20 cellular contexts compared by ENCODE assay signal in genomic region chr4:1651609-1652008, GRCh38. TPM values are rescaled to one million over a fixed set of nuclear protein-coding genes. Genes with fewer than 3 reads are reported as not detected.
A peak's percentile ranks its signal among the peaks of the same experiment; 100 is the strongest.
DNase-seq lines count a peak whose midpoint lies in the region; ATAC-seq, FAIRE-seq and TF ChIP-seq lines count a peak whose summit lies in the region.
"Had no signal": no experiment of that assay in that cellular context is flagged by ENCODE, and none has a peak within 500 bp of the region (broad histone marks: within the 10 kb centered on the region; RNA-seq: fewer than 3 reads in every experiment).

No MANE protein-coding gene starts in this region.

- no peak for TF ChIP-seq POLR2A in K562 (conservative IDR thresholded peaks at IDR 0.05)

- peaks cover 0 to 38% of the 10 kb centered on the region in 2 experiments; a peak in 4 of 5 replicates for H3K27me3 ChIP-seq in K562 (ENCODE audit: control insufficient read depth in 2 of 2, insufficient read depth in 2 of 2, low read length in 2 of 2)
- H3K27me3 ChIP-seq: BLaER1 treated with 17β-estradiol and CSF1 and Interleukin-3, amounts not matched to agents 10 nM and 100 nM had no signal

- DNase-seq in activated CD8-positive, alpha-beta memory T cell treated with anti-CD3 and anti-CD28 coated beads, Interleukin-2, amount 10 ng/mL, durations not matched to agents 7 days and 5 days: no peak
- no peak for DNase-seq in activated CD8-positive, alpha-beta memory T cell treated with anti-CD3 and anti-CD28 coated beads for 24 hours
- DNase-seq in K562 (ENCODE audit: extremely low read depth in 1 of 4, low spot score in 3 of 4): no peak
- peak; percentile 83 for DNase-seq in osteocyte (ENCODE audit: extremely low spot score, unreplicated experiment)
- no peak for DNase-seq in left cardiac atrium
- DNase-seq: CD4-positive, CD25-positive, alpha-beta regulatory T cell; CD8-positive, alpha-beta memory T cell; COR-L47; DMS 273 treated with DMSO at 0.1 percent for 48 hours; DMS79; GDM1; H7; HFFc6 had no signal

- H3K4me3 Mint-ChIP-seq in activated CD8-positive, alpha-beta memory T cell treated with anti-CD3 and anti-CD28 coated beads, Interleukin-2, amount 10 ng/mL, durations not matched to agents 7 days and 5 days: no peak overlapping the region
- H3K4me3 Mint-ChIP-seq in osteocyte (ENCODE audit: unreplicated experiment): no peak overlapping the region
- H3K4me3 Mint-ChIP-seq: B cell; CD4-positive, CD25-positive, alpha-beta regulatory T cell; CD8-positive, alpha-beta memory T cell; GM23338; HFFc6; IgD-negative memory B cell had no signal

- no peak overlapping the region for H3K9ac ChIP-seq in K562 (ENCODE audit: insufficient read depth in 1 of 2, low read depth in 2 of 2, low read length in 2 of 2)
- H3K9ac ChIP-seq: BLaER1 treated with 17β-estradiol and CSF1 and Interleukin-3, amounts not matched to agents 10 nM and 100 nM had no signal

- peaks cover 2% of the 10 kb centered on the region for H3K4me1 Mint-ChIP-seq in activated CD8-positive, alpha-beta memory T cell treated with anti-CD3 and anti-CD28 coated beads, Interleukin-2, amount 10 ng/mL, durations not matched to agents 7 days and 5 days
- no peaks in the 10 kb centered on the region for H3K4me1 Mint-ChIP-seq in osteocyte (ENCODE audit: unreplicated experiment)
- H3K4me1 Mint-ChIP-seq: B cell, GM23338, IgD-negative memory B cell had no signal

- H3K27me3 Mint-ChIP-seq in activated CD8-positive, alpha-beta memory T cell treated with anti-CD3 and anti-CD28 coated beads, Interleukin-2, amount 10 ng/mL, durations not matched to agents 7 days and 5 days: no peaks in the 10 kb centered on the region
- H3K27me3 Mint-ChIP-seq in osteocyte (ENCODE audit: unreplicated experiment): no peaks in the 10 kb centered on the region
- H3K27me3 Mint-ChIP-seq: B cell; CD4-positive, CD25-positive, alpha-beta regulatory T cell; CD8-positive, alpha-beta memory T cell; IgD-negative memory B cell had no signal

- no TSS peak for BruUV-seq in K562 (replicated peaks; lab: Mats Ljungman, UMichigan)

- POLR2A ChIA-PET in K562 (lab: Yijun Ruan, JAX): no interaction called here

- no peak overlapping the region for H3K27ac ChIP-seq in K562 (ENCODE audit: extremely low read depth, low read depth, low read length)
- H3K27ac ChIP-seq: BLaER1 treated with 17β-estradiol and CSF1 and Interleukin-3, amounts not matched to agents 10 nM and 100 nM had no signal

- TF ChIP-seq CTCF in K562 (IDR thresholded peaks at IDR 0.05 in 2 of 3, conservative IDR thresholded peaks at IDR 0.05 in 1 of 3; ENCODE audit: insufficient read depth in 2 of 3, low read depth in 1 of 3, low read length in 3 of 3): no peak
- no peak for TF ChIP-seq CTCF in osteocyte (IDR thresholded peaks at IDR 0.05)

- 48% methylated on average over 10 of the region's 13 CpGs for WGBS in K562 (ENCODE audit: insufficient coverage, low coverage, missing lambda C conversion rate)

- no peak for FAIRE-seq in K562 (lab: Jason Lieb, UNC)
- FAIRE-seq: GM18507 had no signal

- no peak for TF ChIP-seq RAD21 in K562 (CRISPR knock-in tag; conservative IDR thresholded peaks at IDR 0.05 in 1 of 2, IDR thresholded peaks at IDR 0.05 in 1 of 2)

- no peak overlapping the region for H3K4me3 ChIP-seq in K562
- H3K4me3 ChIP-seq: BLaER1 treated with 17β-estradiol and CSF1 and Interleukin-3, amounts not matched to agents 10 nM and 100 nM; GM23338 had no signal

- H3K36me3 ChIP-seq in K562 (ENCODE audit: control insufficient read depth, insufficient read depth, low read length): no peaks in the 10 kb centered on the region
- H3K36me3 ChIP-seq: BLaER1 treated with 17β-estradiol and CSF1 and Interleukin-3, amounts not matched to agents 10 nM and 100 nM had no signal

- H2AFZ ChIP-seq in K562 (ENCODE audit: low read depth, low read length): no peak overlapping the region
- H2AFZ ChIP-seq: GM23338 had no signal

- peak; percentile 17 for ATAC-seq in activated CD8-positive, alpha-beta memory T cell treated with anti-CD3 and anti-CD28 coated beads, Interleukin-2, amount 10 ng/mL, durations not matched to agents 7 days and 5 days
- ATAC-seq in K562 (peak; percentile 32), GM18868 (IDR thresholded peaks at IDR 0.05; ENCODE audit: unreplicated experiment) (no peak), left cardiac atrium (no peak)
- ATAC-seq: GM23338, HCT116 had no signal

- no peaks in the 10 kb centered on the region for H3K79me2 ChIP-seq in K562 (ENCODE audit: control insufficient read depth, insufficient read depth, low read length)

- no peak overlapping the region for H3K27ac Mint-ChIP-seq in activated CD8-positive, alpha-beta memory T cell treated with anti-CD3 and anti-CD28 coated beads, Interleukin-2, amount 10 ng/mL, durations not matched to agents 7 days and 5 days
- H3K27ac Mint-ChIP-seq in osteocyte (ENCODE audit: unreplicated experiment): no peak overlapping the region
- H3K27ac Mint-ChIP-seq: B cell, GM23338, HFFc6, IgD-negative memory B cell had no signal

- no peaks in the 10 kb centered on the region for H3K9me3 ChIP-seq in K562 (replicated peaks; ENCODE audit: control insufficient read depth, insufficient read depth, low read depth, low read length)

- H3K9me3 Mint-ChIP-seq in activated CD8-positive, alpha-beta memory T cell treated with anti-CD3 and anti-CD28 coated beads, Interleukin-2, amount 10 ng/mL, durations not matched to agents 7 days and 5 days (ENCODE audit: low read depth): no peaks in the 10 kb centered on the region
- H3K9me3 Mint-ChIP-seq in osteocyte (ENCODE audit: unreplicated experiment): no peaks in the 10 kb centered on the region
- H3K9me3 Mint-ChIP-seq: CD8-positive, alpha-beta memory T cell; IgD-negative memory B cell had no signal

- peaks cover 6% of the 10 kb centered on the region for H4K20me1 ChIP-seq in K562 (replicated peaks; ENCODE audit: control insufficient read depth, insufficient read depth, low read length)

- H3K36me3 Mint-ChIP-seq in activated CD8-positive, alpha-beta memory T cell treated with anti-CD3 and anti-CD28 coated beads, Interleukin-2, amount 10 ng/mL, durations not matched to agents 7 days and 5 days: no peaks in the 10 kb centered on the region
- peaks cover 7% of the 10 kb centered on the region for H3K36me3 Mint-ChIP-seq in osteocyte (ENCODE audit: unreplicated experiment)
- H3K36me3 Mint-ChIP-seq: CD4-positive, CD25-positive, alpha-beta regulatory T cell; CD8-positive, alpha-beta memory T cell; IgD-negative memory B cell had no signal

- H3K4me1 ChIP-seq in K562 (replicated peaks in 1 of 2; ENCODE audit: control insufficient read depth in 2 of 2, insufficient read depth in 2 of 2, low read length in 2 of 2): peaks cover 0 to 35% of the 10 kb centered on the region in 2 experiments; a peak in 2 of 5 replicates

- in situ Hi-C loops in K562 (cut with MboI): no loop called here

- TF ChIP-seq EP300 in K562 (IDR thresholded peaks at IDR 0.05; ENCODE audit: low read length): no peak

- CTCF ChIA-PET in activated CD8-positive, alpha-beta memory T cell treated with anti-CD3 and anti-CD28 coated beads, Interleukin-2, amount 10 ng/mL, durations not matched to agents 7 days and 5 days (lab: Charles Lee): no interaction called here
- CTCF ChIA-PET in K562 (lab: Yijun Ruan, JAX; ENCODE audit: low intra/inter-chr PET ratio): no interaction called here

- H3K4me2 ChIP-seq in K562 (ENCODE audit: insufficient read depth, low read length): no peak overlapping the region
- H3K4me2 ChIP-seq: BLaER1 treated with 17β-estradiol and CSF1 and Interleukin-3, amounts not matched to agents 10 nM and 100 nM; GM23338 had no signal

- no peaks in the 10 kb centered on the region for H3K9me1 ChIP-seq in K562 (ENCODE audit: control insufficient read depth, insufficient read depth, low read length)

- intact Hi-C loops in K562 (cut with micrococcal nuclease): no loop called here
- intact Hi-C loops in left cardiac atrium (cut with DNase I): no loop called here

TF ChIP-seq in K562, 482 proteins besides CTCF, POLR2A, EP300 and RAD21 (continues in another document):
- TF ChIP-seq FOXO4 (CRISPR knock-in tag; IDR thresholded peaks at IDR 0.05): no peak
- TF ChIP-seq C11orf30 (IDR thresholded peaks at IDR 0.05; ENCODE audit: low read depth): no peak
- TF ChIP-seq ZNF764 (CRISPR knock-in tag; IDR thresholded peaks at IDR 0.05; ENCODE audit: low read depth): no peak
- no peak for TF ChIP-seq ZNF165 (CRISPR knock-in tag; IDR thresholded peaks at IDR 0.05; ENCODE audit: borderline replicate concordance)
- no peak for TF ChIP-seq PYGO2 (tag; IDR thresholded peaks at IDR 0.05)
- TF ChIP-seq ADNP (tag; IDR thresholded peaks at IDR 0.05): no peak

RNA-seq across cellular contexts. Expression of gene FAM53A, which starts 32.5 kb away (rescaled TPM):
- 1 to 10 TPM in 1 of 2 experiments, under 1 TPM in 1; 0.23 to 1.6 TPM for total RNA-seq in activated CD8-positive, alpha-beta memory T cell treated with anti-CD3 and anti-CD28 coated beads, Interleukin-2, amount 10 ng/mL, durations not matched to agents 7 days and 5 days
- total RNA-seq in K562 (2011; cell fraction: chromatin; rRNA removed; ENCODE audit: low replicate concordance): 3.4 and 8.9 TPM in 2 replicates
- total RNA-seq in K562 (2011; cell fraction: nucleolus; rRNA removed): 2.8 and 3.7 TPM in 2 replicates
- total RNA-seq in K562 (2011; cell fraction: nucleoplasm; rRNA removed): 2.1 and 2.4 TPM in 2 replicates
- total RNA-seq in K562 (2014; rRNA removed): 1.8 and 2.6 TPM in 2 replicates
- 0.76 TPM in 1 of 2 replicates, not detected in the other for total RNA-seq in K562 (2014; rRNA removed; fragmentation: Illumina TruSeq; extraction: Trizol)
- total RNA-seq in K562 (2015; rRNA removed; fragmentation: Illumina TruSeq; extraction: Trizol): 1.1 TPM in 2 replicates
- total RNA-seq in K562 (2021): 1.6 and 2.0 TPM in 2 replicates
- 0.53 and 1.3 TPM in 2 replicates for polyA plus RNA-seq in K562 (2011; rRNA removed)
- 1.7 and 2.5 TPM in 2 replicates for polyA plus RNA-seq in K562 (2011; cell fraction: cytosol; rRNA removed)
- polyA plus RNA-seq in K562 (2011; cell fraction: nucleus; rRNA removed): 1.9 and 2.9 TPM in 2 replicates
- polyA plus RNA-seq in K562 (2012): 1.4 and 2.1 TPM in 2 replicates
- polyA plus RNA-seq in K562 (2014; fragmentation: Illumina TruSeq; extraction: Trizol): 0.62 and 1.4 TPM in 2 replicates
- not detected for polyA plus RNA-seq in K562 (2014; fragmentation: Nextera tagmentation; extraction: Ambion mirVana)
- polyA plus RNA-seq in K562 (2014; rRNA removed): 1.4 and 2.7 TPM in 2 replicates
- 0.45 and 1.1 TPM in 2 replicates for polyA minus RNA-seq in K562 (2011; rRNA and poly(A)+ RNA removed)
- 2.6 and 3.8 TPM in 2 replicates for polyA minus RNA-seq in K562 (2011; cell fraction: cytosol; rRNA and poly(A)+ RNA removed)
- 1.00 and 1.8 TPM in 2 replicates for polyA minus RNA-seq in K562 (2011; cell fraction: nucleus; rRNA and poly(A)+ RNA removed)
- 6.2 and 9.5 TPM in 2 replicates for total RNA-seq in osteocyte
- total RNA-seq in left cardiac atrium: 1 to 10 TPM; 1.3 to 1.6 TPM

Comparison
In these comparisons a context has a peak if more than half of its experiments do, and no peak if none do; other contexts are left out.
1. ATAC-seq: peak in activated CD8-positive, alpha-beta memory T cell treated with anti-CD3 and anti-CD28 coated beads, Interleukin-2, amount 10 ng/mL, durations not matched to agents 7 days and 5 days (single experiment) and K562 (single experiment); none in GM18868 (single experiment) and left cardiac atrium (0 of 2).